ENCODE assay signal across 1 cellular context in the genomic region with DNA sequence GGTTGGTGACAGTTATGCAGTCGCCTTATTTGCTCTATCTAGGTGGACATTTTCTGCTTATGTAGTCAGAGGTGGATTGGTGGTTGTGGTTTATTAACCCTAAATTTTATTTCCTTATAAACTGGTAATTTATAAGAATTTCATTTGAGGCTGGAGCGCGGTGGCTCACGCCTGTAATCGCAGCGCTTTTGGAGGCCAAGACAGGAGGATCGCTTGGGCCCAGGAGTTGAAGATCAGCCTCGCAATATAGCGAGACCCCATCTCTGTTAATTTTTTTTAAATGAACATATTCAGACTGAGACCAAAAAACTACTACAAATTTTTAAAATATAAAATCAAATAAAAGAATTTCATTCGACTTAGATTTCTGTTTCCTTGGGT.
TF ChIP-seq lines count a peak whose summit lies in the region.

No MANE protein-coding gene starts in this region.

TF ChIP-seq in liver, 16 proteins besides CTCF, POLR2A, EP300 and RAD21 (continued from another document):
- TF ChIP-seq YY1 (IDR thresholded peaks at IDR 0.05) (no peak), RXRA (IDR thresholded peaks at IDR 0.05) (no peak), NR2F2 (IDR thresholded peaks at IDR 0.05) (no peak), HNF4G (IDR thresholded peaks at IDR 0.05) (no peak), MAX (IDR thresholded peaks at IDR 0.05) (no peak), JUND (IDR thresholded peaks at IDR 0.05) (no peak), SP1 (IDR thresholded peaks at IDR 0.05) (no peak), GABPA (IDR thresholded peaks at IDR 0.05 in 1 of 2, conservative IDR thresholded peaks at IDR 0.05 in 1 of 2) (no peak)
- TF ChIP-seq, protein P1, sequence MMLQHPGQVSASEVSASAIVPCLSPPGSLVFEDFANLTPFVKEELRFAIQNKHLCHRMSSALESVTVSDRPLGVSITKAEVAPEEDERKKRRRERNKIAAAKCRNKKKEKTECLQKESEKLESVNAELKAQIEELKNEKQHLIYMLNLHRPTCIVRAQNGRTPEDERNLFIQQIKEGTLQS (IDR thresholded peaks at IDR 0.05), result no peak
